Comparison of ENCODE assay signal across 23 cellular contexts in genomic region chr2:226467221-226467620, GRCh38.
"Had no signal": no experiment of that assay in that cellular context is flagged by ENCODE, and none has a peak within 500 bp of the region (broad histone marks: within the 10 kb centered on the region; RNA-seq: fewer than 3 reads in every experiment).

No MANE protein-coding gene starts in this region.

- H3K36me3 ChIP-seq: breast epithelium, MG63, SJCRH30 had no signal

- DNase-seq: activated CD4-positive, alpha-beta T cell treated with anti-CD3 and anti-CD28 coated beads for 4 hours; activated CD8-positive, alpha-beta memory T cell treated with anti-CD3 and anti-CD28 coated beads, Interleukin-2, amount 50 U/mL, for 4 hours; activated CD8-positive, alpha-beta T cell treated with anti-CD3 and anti-CD28 coated beads for 36 hours; activated gamma-delta T cell treated with Interleukin-2 at 50 U/mL for 16 hours; activated naive CD4-positive, alpha-beta T cell treated with anti-CD3 and anti-CD28 coated beads, Interleukin-2, amount 50 U/mL, for 16 hours; activated T-cell treated with anti-CD3 and anti-CD28 coated beads, Interleukin-2, amount 50 U/mL, for 72 hours; aorta; central memory CD4-positive, alpha-beta T cell; MG63; MV-4-11; NCI-H1105; NCI-H1436; NCI-H1694 treated with DMSO at 0.1 percent for 48 hours; NCI-H2029 treated with DMSO at 0.1 percent for 48 hours; NCI-H446; NCI-H524; NCI-H82; RPMI8226; SJCRH30 had no signal

- H3K4me3 ChIP-seq: breast epithelium, MG63, SJCRH30 had no signal

- H3K27me3 ChIP-seq: breast epithelium, MG63, SJCRH30 had no signal

- H3K4me1 ChIP-seq: breast epithelium, SJCRH30 had no signal

- H3K9me3 ChIP-seq: breast epithelium had no signal

- H3K27ac ChIP-seq: SJCRH30 had no signal

- ATAC-seq: activated CD4-positive, CD25-positive, alpha-beta regulatory T cell treated with anti-CD3 and anti-CD28 coated beads, Interleukin-2, amount 50 U/mL, for 24 hours; activated CD8-positive, alpha-beta T cell treated with anti-CD3 and anti-CD28 coated beads for 36 hours; activated T-cell treated with anti-CD3 and anti-CD28 coated beads, Interleukin-2, amount 50 U/mL, for 72 hours; Panc1; Right ventricle myocardium inferior had no signal
